In the genomic region with DNA sequence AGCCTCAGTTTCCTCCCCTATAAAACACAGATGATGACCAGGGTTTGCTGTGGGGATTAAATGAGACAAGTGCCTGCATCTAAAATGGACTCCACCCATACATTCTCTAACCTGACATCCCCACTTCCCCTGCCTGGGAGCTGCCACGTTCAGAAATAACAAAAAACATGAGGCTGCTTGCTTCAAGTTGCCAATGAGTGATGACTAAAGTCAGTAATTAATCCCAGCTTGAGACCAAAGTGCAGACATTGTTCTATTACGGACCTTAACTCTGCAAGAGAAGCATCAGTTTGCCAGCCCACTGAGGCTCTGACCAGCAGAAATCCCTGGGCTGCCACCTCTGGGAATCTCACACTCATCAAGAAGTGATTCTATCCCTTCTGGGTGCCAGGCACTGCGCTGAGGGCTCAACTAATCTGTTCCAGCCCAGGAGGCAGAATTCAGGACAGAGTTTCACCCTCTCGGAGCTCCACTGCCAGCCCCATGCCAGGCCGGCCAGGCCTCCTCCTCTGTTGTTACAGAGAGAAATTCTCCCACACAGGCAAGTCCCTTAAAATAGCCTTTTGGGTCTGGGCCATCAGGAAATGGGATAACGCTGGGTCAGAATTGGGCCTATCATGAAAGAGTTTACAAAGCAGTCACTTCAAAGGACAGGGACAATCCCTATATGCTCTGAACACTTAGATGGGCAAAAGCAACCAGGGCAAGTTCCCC, we compare ENCODE assay signal across 16 cellular contexts. TPM values are rescaled to one million over a fixed set of nuclear protein-coding genes. Genes with fewer than 3 reads are reported as not detected.
A peak's percentile ranks its signal among the peaks of the same experiment; 100 is the strongest.
DNase-seq lines count a peak whose midpoint lies in the region; ATAC-seq and TF ChIP-seq lines count a peak whose summit lies in the region.
"Had no signal": no experiment of that assay in that cellular context is flagged by ENCODE, and none has a peak within 500 bp of the region (broad histone marks: within the 10 kb centered on the region; RNA-seq: fewer than 3 reads in every experiment).

No MANE protein-coding gene starts in this region.

- peaks cover 57% of the 10 kb centered on the region for H3K4me1 ChIP-seq in skeletal muscle satellite cell (ENCODE audit: control insufficient read depth, insufficient read depth, low read length)
- H3K4me1 ChIP-seq in CD8-positive, alpha-beta memory T cell (ENCODE audit: insufficient read depth, low read length): peaks cover 16% of the 10 kb centered on the region
- peaks cover 15% of the 10 kb centered on the region for H3K4me1 ChIP-seq in CD8-positive, alpha-beta T cell (ENCODE audit: insufficient read depth, low read length)

- DNase-seq in EL (peak; percentile 27), dedifferentiated amniotic fluid mesenchymal stem cell (ENCODE audit: extremely low spot score) (peak; percentile 51), hepatic stellate cell (ENCODE audit: low spot score) (peak; percentile 80), T-helper 17 cell (no peak)
- no peak for DNase-seq in stimulated activated CD4-positive, alpha-beta T cell treated with anti-CD3 and anti-CD28 coated beads, Interleukin-1b, Interleukin-23, amount 100 ng/mL, for 48 hours
- no peak for DNase-seq in CD8-positive, alpha-beta memory T cell
- DNase-seq in CD8-positive, alpha-beta T cell: no peak
- DNase-seq: activated T-cell treated with anti-CD3 and anti-CD28 coated beads, Interleukin-2, amount 50 U/mL, for 4 hours; brain microvascular endothelial cell; GDM1; MV-4-11; retina; SHP77 had no signal

- H3K9ac ChIP-seq in skeletal muscle satellite cell (ENCODE audit: low read depth, low read length): peak overlapping the region; percentile 30

- no peak overlapping the region for H3K27ac Mint-ChIP-seq in T-helper 17 cell
- H3K27ac Mint-ChIP-seq in CD8-positive, alpha-beta memory T cell: no peak overlapping the region
- no peak overlapping the region for H3K27ac Mint-ChIP-seq in CD8-positive, alpha-beta T cell
- H3K27ac Mint-ChIP-seq: memory B cell had no signal

- CTCF ChIA-PET in CD8-positive, alpha-beta memory T cell (lab: Charles Lee): no interaction called here
- CTCF ChIA-PET in CD8-positive, alpha-beta T cell (lab: Charles Lee): interaction anchor here (1.4 kb wide), 1 partner anchor 13 kb away, joined by 3 read pairs; no protein-coding TSS in a partner anchor

- no peaks in the 10 kb centered on the region for H3K9me3 Mint-ChIP-seq in CD8-positive, alpha-beta memory T cell
- H3K9me3 Mint-ChIP-seq in CD8-positive, alpha-beta T cell: no peaks in the 10 kb centered on the region
- H3K9me3 Mint-ChIP-seq: activated T-cell treated with anti-CD3 and anti-CD28 coated beads, Interleukin-2, amount 50 U/mL, for 4 hours; memory B cell had no signal

- H3K27me3 ChIP-seq in skeletal muscle satellite cell (ENCODE audit: control insufficient read depth, insufficient read depth, low read length): no peaks in the 10 kb centered on the region
- H3K27me3 ChIP-seq in CD8-positive, alpha-beta memory T cell (ENCODE audit: insufficient read depth, low read length, poor library complexity, severe bottlenecking): no peaks in the 10 kb centered on the region
- H3K27me3 ChIP-seq in CD8-positive, alpha-beta T cell (ENCODE audit: insufficient read depth, low read length): no peaks in the 10 kb centered on the region
- H3K27me3 ChIP-seq: brain microvascular endothelial cell had no signal

- H3K9me3 ChIP-seq in skeletal muscle satellite cell (replicated peaks; ENCODE audit: low read length) (no peaks in the 10 kb centered on the region), T-helper 17 cell (ENCODE audit: control insufficient read depth, low read length, poor library complexity, severe bottlenecking) (no peaks in the 10 kb centered on the region)
- H3K9me3 ChIP-seq in CD8-positive, alpha-beta memory T cell (ENCODE audit: low read length): no peaks in the 10 kb centered on the region
- no peaks in the 10 kb centered on the region for H3K9me3 ChIP-seq in CD8-positive, alpha-beta T cell (ENCODE audit: low read length)

- no peak overlapping the region for H3K27ac ChIP-seq in CD8-positive, alpha-beta memory T cell (ENCODE audit: low read depth, low read length)
- no peak overlapping the region for H3K27ac ChIP-seq in CD8-positive, alpha-beta T cell (ENCODE audit: low read depth, low read length)
- H3K27ac ChIP-seq: brain microvascular endothelial cell had no signal

- peak overlapping the region; percentile 41 for H3K4me2 ChIP-seq in skeletal muscle satellite cell (ENCODE audit: low read length)

- H3K36me3 Mint-ChIP-seq in T-helper 17 cell (ENCODE audit: low read depth): peaks cover 5% of the 10 kb centered on the region
- H3K36me3 Mint-ChIP-seq in CD8-positive, alpha-beta memory T cell: no peaks in the 10 kb centered on the region
- H3K36me3 Mint-ChIP-seq in CD8-positive, alpha-beta T cell: no peaks in the 10 kb centered on the region
- H3K36me3 Mint-ChIP-seq: memory B cell had no signal

- no peak for ATAC-seq in T-helper 17 cell
- ATAC-seq in CD8-positive, alpha-beta T cell: no peak
- ATAC-seq: activated CD4-positive, CD25-positive, alpha-beta regulatory T cell treated with anti-CD3 and anti-CD28 coated beads, Interleukin-2, amount 50 U/mL, for 24 hours; activated T-cell treated with anti-CD3 and anti-CD28 coated beads, Interleukin-2, amount 50 U/mL, for 4 hours had no signal

- intact Hi-C loops in CD8-positive, alpha-beta T cell (cut with DNase I, micrococcal nuclease): no loop called here

- H3K4me1 Mint-ChIP-seq in T-helper 17 cell: peaks cover 21% of the 10 kb centered on the region
- H3K4me1 Mint-ChIP-seq in CD8-positive, alpha-beta memory T cell: peaks cover 13 to 18% (median 17%) of the 10 kb centered on the region in 3 donors
- peaks cover 19% of the 10 kb centered on the region for H3K4me1 Mint-ChIP-seq in CD8-positive, alpha-beta T cell (ENCODE audit: low read depth)

- H3K27me3 Mint-ChIP-seq in T-helper 17 cell: peaks cover 12% of the 10 kb centered on the region
- peaks cover 5 to 10% of the 10 kb centered on the region in 2 donors for H3K27me3 Mint-ChIP-seq in CD8-positive, alpha-beta memory T cell
- no peaks in the 10 kb centered on the region for H3K27me3 Mint-ChIP-seq in CD8-positive, alpha-beta T cell (ENCODE audit: low read depth)

- H3K36me3 ChIP-seq in skeletal muscle satellite cell (ENCODE audit: insufficient read depth, low read length): no peaks in the 10 kb centered on the region
- H3K36me3 ChIP-seq in CD8-positive, alpha-beta memory T cell (ENCODE audit: insufficient read depth, low read length): no peaks in the 10 kb centered on the region
- no peaks in the 10 kb centered on the region for H3K36me3 ChIP-seq in CD8-positive, alpha-beta T cell (ENCODE audit: insufficient read depth, low read length)
- H3K36me3 ChIP-seq: brain microvascular endothelial cell had no signal

- no peak overlapping the region for H3K4me3 Mint-ChIP-seq in T-helper 17 cell
- H3K4me3 Mint-ChIP-seq in CD8-positive, alpha-beta memory T cell: peak overlapping the region in 1 of 7 donors; percentile 48
- no peak overlapping the region for H3K4me3 Mint-ChIP-seq in CD8-positive, alpha-beta T cell
- H3K4me3 Mint-ChIP-seq: activated T-cell treated with anti-CD3 and anti-CD28 coated beads, Interleukin-2, amount 50 U/mL, for 4 hours; memory B cell had no signal

- POLR2A ChIA-PET in CD8-positive, alpha-beta memory T cell (lab: Charles Lee): no interaction called here
- POLR2A ChIA-PET in CD8-positive, alpha-beta T cell (lab: Charles Lee): no interaction called here

- TF ChIP-seq CTCF in CD8-positive, alpha-beta T cell (IDR thresholded peaks at IDR 0.05): no peak

- H3K4me3 ChIP-seq in skeletal muscle satellite cell (ENCODE audit: low read length): no peak overlapping the region
- no peak overlapping the region for H3K4me3 ChIP-seq in CD8-positive, alpha-beta memory T cell (ENCODE audit: low read length)
- no peak overlapping the region for H3K4me3 ChIP-seq in CD8-positive, alpha-beta T cell (ENCODE audit: low read depth, low read length)

RNA-seq across cellular contexts. Expression of gene SH3PXD2A, which starts 11.4 kb away (rescaled TPM):
- 14.4 and 17.0 TPM in 2 replicates for total RNA-seq in skeletal muscle satellite cell (2012; rRNA removed)
- total RNA-seq in T-helper 17 cell: 10 to 100 TPM in 1 of 2 donors, 1 to 10 TPM in 1; 7.2 to 10.9 TPM
- total RNA-seq in CD8-positive, alpha-beta memory T cell: 1 to 10 TPM; 7.7 to 8.0 TPM
- polyA plus RNA-seq in CD8-positive, alpha-beta memory T cell: 0.48 TPM
- total RNA-seq in CD8-positive, alpha-beta T cell: 1 to 10 TPM; 7.6 to 9.2 TPM

Comparison
In these comparisons a context has a peak if more than half of its experiments do, and no peak if none do; other contexts are left out.
1. DNase-seq: peak in EL (single experiment), dedifferentiated amniotic fluid mesenchymal stem cell (single experiment) and hepatic stellate cell (single experiment); none in stimulated activated CD4-positive, alpha-beta T cell treated with anti-CD3 and anti-CD28 coated beads, Interleukin-1b, Interleukin-23, amount 100 ng/mL, for 48 hours (single experiment), T-helper 17 cell (0 of 3), CD8-positive, alpha-beta memory T cell (0 of 5) and CD8-positive, alpha-beta T cell (0 of 7).